Comparison of ENCODE assay signal across 1 cellular context in the genomic region with DNA sequence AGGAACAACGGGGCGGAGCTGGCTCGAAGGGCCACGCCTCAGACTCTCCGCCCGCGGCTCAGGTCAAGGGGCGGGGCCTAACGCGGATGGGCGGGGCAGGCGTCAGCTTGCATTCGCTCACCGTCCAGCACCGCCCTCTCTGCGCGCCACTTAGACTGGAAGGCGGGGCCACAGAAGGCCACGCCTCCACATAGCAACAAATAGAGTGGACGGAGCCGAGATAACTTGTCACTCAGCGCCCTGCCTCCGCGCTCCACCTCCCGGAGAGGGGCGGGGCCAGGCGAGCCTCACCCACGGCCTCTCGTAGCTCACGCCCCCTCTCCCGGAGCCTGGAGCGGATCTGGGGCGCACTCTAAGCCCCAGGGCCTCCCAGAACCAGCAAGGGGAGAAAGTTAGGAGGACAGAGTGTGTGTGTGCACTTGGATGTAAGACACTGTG.
TF ChIP-seq lines count a peak whose summit lies in the region.

No MANE protein-coding gene starts in this region.

TF ChIP-seq in HepG2, 621 proteins besides CTCF, POLR2A, EP300 and RAD21 (continued from another document and continues in another):
- TF ChIP-seq ZNF552 (CRISPR knock-in tag; IDR thresholded peaks at IDR 0.05; ENCODE audit: borderline replicate concordance) (no peak), ZNF720 (CRISPR knock-in tag; IDR thresholded peaks at IDR 0.05) (no peak), NONO (IDR thresholded peaks at IDR 0.05) (no peak), NONO (CRISPR knock-in tag; conservative IDR thresholded peaks at IDR 0.05) (no peak), ZNF382 (CRISPR knock-in tag; IDR thresholded peaks at IDR 0.05; ENCODE audit: borderline replicate concordance) (no peak), POGZ (CRISPR knock-in tag; IDR thresholded peaks at IDR 0.05) (no peak), HDAC6 (IDR thresholded peaks at IDR 0.05; ENCODE audit: low read depth, low read length) (no peak), ZNF749 (CRISPR knock-in tag; IDR thresholded peaks at IDR 0.05; ENCODE audit: borderline replicate concordance) (no peak; the same call in 1 of the 2 replicates), CC2D1A (CRISPR knock-in tag; IDR thresholded peaks at IDR 0.05) (no peak), ERF (CRISPR knock-in tag; IDR thresholded peaks at IDR 0.05) (no peak), GATAD1 (CRISPR knock-in tag; IDR thresholded peaks at IDR 0.05) (no peak), ZNF619 (CRISPR knock-in tag; IDR thresholded peaks at IDR 0.05) (no peak), THAP11 (CRISPR knock-in tag; IDR thresholded peaks at IDR 0.05) (peak; percentile 9; the same call in 1 of the 2 replicates), ZNF672 (CRISPR knock-in tag; IDR thresholded peaks at IDR 0.05) (no peak), HDAC1 (CRISPR knock-in tag; IDR thresholded peaks at IDR 0.05) (peak; percentile 31; the same call in 1 of the 2 replicates), ZBTB7A (CRISPR knock-in tag; IDR thresholded peaks at IDR 0.05) (no peak), CEBPB (IDR thresholded peaks at IDR 0.05; ENCODE audit: borderline replicate concordance, low read depth, low read length) (no peak), ZSCAN20 (CRISPR knock-in tag; IDR thresholded peaks at IDR 0.05; ENCODE audit: borderline replicate concordance) (no peak), PAWR (CRISPR knock-in tag; IDR thresholded peaks at IDR 0.05; ENCODE audit: borderline replicate concordance) (no peak), RARG (CRISPR knock-in tag; IDR thresholded peaks at IDR 0.05; ENCODE audit: low read depth) (no peak), NFYB (CRISPR knock-in tag; IDR thresholded peaks at IDR 0.05) (peak; percentile 81), RXRA (CRISPR knock-in tag; IDR thresholded peaks at IDR 0.05) (peak; percentile 4; the same call in 1 of the 2 replicates), ZNF451 (CRISPR knock-in tag; IDR thresholded peaks at IDR 0.05) (no peak; the same call in 1 of the 2 replicates), PPARG (CRISPR knock-in tag; conservative IDR thresholded peaks at IDR 0.05) (no peak), ZNF747 (CRISPR knock-in tag; IDR thresholded peaks at IDR 0.05; ENCODE audit: borderline replicate concordance) (no peak), ZMYM4 (CRISPR knock-in tag; IDR thresholded peaks at IDR 0.05) (no peak), KDM4B (CRISPR knock-in tag; IDR thresholded peaks at IDR 0.05) (no peak), GTF2F1 (IDR thresholded peaks at IDR 0.05; ENCODE audit: low read length) (no peak), MLLT10 (CRISPR knock-in tag; IDR thresholded peaks at IDR 0.05) (no peak), GTF3A (CRISPR knock-in tag; conservative IDR thresholded peaks at IDR 0.05) (no peak), REXO4 (CRISPR knock-in tag; IDR thresholded peaks at IDR 0.05; ENCODE audit: borderline replicate concordance) (no peak), DPF2 (CRISPR knock-in tag; IDR thresholded peaks at IDR 0.05; ENCODE audit: borderline replicate concordance, low read depth) (no peak), ZNF3 (CRISPR knock-in tag; IDR thresholded peaks at IDR 0.05) (no peak), ZNF432 (CRISPR knock-in tag; IDR thresholded peaks at IDR 0.05; ENCODE audit: borderline replicate concordance) (no peak), ZNF563 (CRISPR knock-in tag; IDR thresholded peaks at IDR 0.05) (no peak), RNF2 (conservative IDR thresholded peaks at IDR 0.05; ENCODE audit: low read depth) (no peak), PITX1 (CRISPR knock-in tag; IDR thresholded peaks at IDR 0.05) (no peak), CHD2 (IDR thresholded peaks at IDR 0.05; ENCODE audit: low read depth, low read length) (no peak), SP1 (IDR thresholded peaks at IDR 0.05) (0 out of 2 replicates have a peak, but pooled peaks have one; percentile 48), SP1 (CRISPR knock-in tag; IDR thresholded peaks at IDR 0.05) (peak; percentile 90), GATA4 (IDR thresholded peaks at IDR 0.05; ENCODE audit: borderline replicate concordance, low read depth) (no peak), BORCS8-MEF2B (CRISPR knock-in tag; IDR thresholded peaks at IDR 0.05) (no peak), ZNF703 (CRISPR knock-in tag; IDR thresholded peaks at IDR 0.05; ENCODE audit: borderline replicate concordance) (no peak), ARNT (IDR thresholded peaks at IDR 0.05) (no peak)
- TF ChIP-seq, protein P1, sequence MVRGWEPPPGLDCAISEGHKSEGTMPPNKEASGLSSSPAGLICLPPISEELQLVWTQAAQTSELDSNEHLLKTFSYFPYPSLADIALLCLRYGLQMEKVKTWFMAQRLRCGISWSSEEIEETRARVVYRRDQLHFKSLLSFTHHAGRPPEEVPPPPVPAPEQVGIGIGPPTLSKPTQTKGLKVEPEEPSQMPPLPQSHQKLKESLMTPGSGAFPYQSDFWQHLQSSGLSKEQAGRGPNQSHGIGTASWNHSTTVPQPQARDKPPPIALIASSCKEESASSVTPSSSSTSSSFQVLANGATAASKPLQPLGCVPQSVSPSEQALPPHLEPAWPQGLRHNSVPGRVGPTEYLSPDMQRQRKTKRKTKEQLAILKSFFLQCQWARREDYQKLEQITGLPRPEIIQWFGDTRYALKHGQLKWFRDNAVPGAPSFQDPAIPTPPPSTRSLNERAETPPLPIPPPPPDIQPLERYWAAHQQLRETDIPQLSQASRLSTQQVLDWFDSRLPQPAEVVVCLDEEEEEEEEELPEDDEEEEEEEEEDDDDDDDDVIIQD (CRISPR knock-in tag; IDR thresholded peaks at IDR 0.05; ENCODE audit: low read depth): no peak
- TF ChIP-seq, protein P2, sequence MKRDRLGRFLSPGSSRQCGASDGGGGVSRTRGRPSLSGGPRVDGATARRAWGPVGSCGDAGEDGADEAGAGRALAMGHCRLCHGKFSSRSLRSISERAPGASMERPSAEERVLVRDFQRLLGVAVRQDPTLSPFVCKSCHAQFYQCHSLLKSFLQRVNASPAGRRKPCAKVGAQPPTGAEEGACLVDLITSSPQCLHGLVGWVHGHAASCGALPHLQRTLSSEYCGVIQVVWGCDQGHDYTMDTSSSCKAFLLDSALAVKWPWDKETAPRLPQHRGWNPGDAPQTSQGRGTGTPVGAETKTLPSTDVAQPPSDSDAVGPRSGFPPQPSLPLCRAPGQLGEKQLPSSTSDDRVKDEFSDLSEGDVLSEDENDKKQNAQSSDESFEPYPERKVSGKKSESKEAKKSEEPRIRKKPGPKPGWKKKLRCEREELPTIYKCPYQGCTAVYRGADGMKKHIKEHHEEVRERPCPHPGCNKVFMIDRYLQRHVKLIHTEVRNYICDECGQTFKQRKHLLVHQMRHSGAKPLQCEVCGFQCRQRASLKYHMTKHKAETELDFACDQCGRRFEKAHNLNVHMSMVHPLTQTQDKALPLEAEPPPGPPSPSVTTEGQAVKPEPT (CRISPR knock-in tag; IDR thresholded peaks at IDR 0.05; ENCODE audit: low read depth): 0 out of 2 replicates have a peak, but pooled peaks have one; percentile 10
- TF ChIP-seq, protein P3, sequence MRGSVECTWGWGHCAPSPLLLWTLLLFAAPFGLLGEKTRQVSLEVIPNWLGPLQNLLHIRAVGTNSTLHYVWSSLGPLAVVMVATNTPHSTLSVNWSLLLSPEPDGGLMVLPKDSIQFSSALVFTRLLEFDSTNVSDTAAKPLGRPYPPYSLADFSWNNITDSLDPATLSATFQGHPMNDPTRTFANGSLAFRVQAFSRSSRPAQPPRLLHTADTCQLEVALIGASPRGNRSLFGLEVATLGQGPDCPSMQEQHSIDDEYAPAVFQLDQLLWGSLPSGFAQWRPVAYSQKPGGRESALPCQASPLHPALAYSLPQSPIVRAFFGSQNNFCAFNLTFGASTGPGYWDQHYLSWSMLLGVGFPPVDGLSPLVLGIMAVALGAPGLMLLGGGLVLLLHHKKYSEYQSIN (CRISPR knock-in tag; IDR thresholded peaks at IDR 0.05; ENCODE audit: borderline replicate concordance): no peak
- TF ChIP-seq, protein P4, sequence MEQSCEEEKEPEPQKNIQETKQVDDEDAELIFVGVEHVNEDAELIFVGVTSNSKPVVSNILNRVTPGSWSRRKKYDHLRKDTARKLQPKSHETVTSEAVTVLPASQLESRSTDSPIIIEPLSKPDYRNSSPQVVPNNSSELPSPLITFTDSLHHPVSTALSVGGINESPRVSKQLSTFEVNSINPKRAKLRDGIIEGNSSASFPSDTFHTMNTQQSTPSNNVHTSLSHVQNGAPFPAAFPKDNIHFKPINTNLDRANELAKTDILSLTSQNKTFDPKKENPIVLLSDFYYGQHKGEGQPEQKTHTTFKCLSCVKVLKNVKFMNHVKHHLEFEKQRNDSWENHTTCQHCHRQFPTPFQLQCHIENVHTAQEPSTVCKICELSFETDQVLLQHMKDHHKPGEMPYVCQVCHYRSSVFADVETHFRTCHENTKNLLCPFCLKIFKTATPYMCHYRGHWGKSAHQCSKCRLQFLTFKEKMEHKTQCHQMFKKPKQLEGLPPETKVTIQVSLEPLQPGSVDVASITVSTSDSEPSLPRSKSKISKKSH (CRISPR knock-in tag; IDR thresholded peaks at IDR 0.05; ENCODE audit: borderline replicate concordance): no peak
- TF ChIP-seq, protein P5, sequence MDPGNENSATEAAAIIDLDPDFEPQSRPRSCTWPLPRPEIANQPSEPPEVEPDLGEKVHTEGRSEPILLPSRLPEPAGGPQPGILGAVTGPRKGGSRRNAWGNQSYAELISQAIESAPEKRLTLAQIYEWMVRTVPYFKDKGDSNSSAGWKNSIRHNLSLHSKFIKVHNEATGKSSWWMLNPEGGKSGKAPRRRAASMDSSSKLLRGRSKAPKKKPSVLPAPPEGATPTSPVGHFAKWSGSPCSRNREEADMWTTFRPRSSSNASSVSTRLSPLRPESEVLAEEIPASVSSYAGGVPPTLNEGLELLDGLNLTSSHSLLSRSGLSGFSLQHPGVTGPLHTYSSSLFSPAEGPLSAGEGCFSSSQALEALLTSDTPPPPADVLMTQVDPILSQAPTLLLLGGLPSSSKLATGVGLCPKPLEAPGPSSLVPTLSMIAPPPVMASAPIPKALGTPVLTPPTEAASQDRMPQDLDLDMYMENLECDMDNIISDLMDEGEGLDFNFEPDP (CRISPR knock-in tag; conservative IDR thresholded peaks at IDR 0.05): no peak
- TF ChIP-seq, protein P6, sequence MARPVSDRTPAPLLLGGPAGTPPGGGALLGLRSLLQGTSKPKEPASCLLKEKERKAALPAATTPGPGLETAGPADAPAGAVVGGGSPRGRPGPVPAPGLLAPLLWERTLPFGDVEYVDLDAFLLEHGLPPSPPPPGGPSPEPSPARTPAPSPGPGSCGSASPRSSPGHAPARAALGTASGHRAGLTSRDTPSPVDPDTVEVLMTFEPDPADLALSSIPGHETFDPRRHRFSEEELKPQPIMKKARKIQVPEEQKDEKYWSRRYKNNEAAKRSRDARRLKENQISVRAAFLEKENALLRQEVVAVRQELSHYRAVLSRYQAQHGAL (CRISPR knock-in tag; IDR thresholded peaks at IDR 0.05; ENCODE audit: not compliant biosample characterization): no peak
- TF ChIP-seq, protein P7, sequence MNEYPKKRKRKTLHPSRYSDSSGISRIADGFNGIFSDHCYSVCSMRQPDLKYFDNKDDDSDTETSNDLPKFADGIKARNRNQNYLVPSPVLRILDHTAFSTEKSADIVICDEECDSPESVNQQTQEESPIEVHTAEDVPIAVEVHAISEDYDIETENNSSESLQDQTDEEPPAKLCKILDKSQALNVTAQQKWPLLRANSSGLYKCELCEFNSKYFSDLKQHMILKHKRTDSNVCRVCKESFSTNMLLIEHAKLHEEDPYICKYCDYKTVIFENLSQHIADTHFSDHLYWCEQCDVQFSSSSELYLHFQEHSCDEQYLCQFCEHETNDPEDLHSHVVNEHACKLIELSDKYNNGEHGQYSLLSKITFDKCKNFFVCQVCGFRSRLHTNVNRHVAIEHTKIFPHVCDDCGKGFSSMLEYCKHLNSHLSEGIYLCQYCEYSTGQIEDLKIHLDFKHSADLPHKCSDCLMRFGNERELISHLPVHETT (CRISPR knock-in tag; conservative IDR thresholded peaks at IDR 0.05): no peak
- TF ChIP-seq, protein P8, sequence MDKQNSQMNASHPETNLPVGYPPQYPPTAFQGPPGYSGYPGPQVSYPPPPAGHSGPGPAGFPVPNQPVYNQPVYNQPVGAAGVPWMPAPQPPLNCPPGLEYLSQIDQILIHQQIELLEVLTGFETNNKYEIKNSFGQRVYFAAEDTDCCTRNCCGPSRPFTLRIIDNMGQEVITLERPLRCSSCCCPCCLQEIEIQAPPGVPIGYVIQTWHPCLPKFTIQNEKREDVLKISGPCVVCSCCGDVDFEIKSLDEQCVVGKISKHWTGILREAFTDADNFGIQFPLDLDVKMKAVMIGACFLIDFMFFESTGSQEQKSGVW (CRISPR knock-in tag; IDR thresholded peaks at IDR 0.05; ENCODE audit: borderline replicate concordance): no peak
- TF ChIP-seq, protein P9, sequence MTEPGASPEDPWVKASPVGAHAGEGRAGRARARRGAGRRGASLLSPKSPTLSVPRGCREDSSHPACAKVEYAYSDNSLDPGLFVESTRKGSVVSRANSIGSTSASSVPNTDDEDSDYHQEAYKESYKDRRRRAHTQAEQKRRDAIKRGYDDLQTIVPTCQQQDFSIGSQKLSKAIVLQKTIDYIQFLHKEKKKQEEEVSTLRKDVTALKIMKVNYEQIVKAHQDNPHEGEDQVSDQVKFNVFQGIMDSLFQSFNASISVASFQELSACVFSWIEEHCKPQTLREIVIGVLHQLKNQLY (CRISPR knock-in tag; IDR thresholded peaks at IDR 0.05): no peak
- TF ChIP-seq, protein P10, sequence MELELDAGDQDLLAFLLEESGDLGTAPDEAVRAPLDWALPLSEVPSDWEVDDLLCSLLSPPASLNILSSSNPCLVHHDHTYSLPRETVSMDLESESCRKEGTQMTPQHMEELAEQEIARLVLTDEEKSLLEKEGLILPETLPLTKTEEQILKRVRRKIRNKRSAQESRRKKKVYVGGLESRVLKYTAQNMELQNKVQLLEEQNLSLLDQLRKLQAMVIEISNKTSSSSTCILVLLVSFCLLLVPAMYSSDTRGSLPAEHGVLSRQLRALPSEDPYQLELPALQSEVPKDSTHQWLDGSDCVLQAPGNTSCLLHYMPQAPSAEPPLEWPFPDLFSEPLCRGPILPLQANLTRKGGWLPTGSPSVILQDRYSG (CRISPR knock-in tag; IDR thresholded peaks at IDR 0.05): no peak
- TF ChIP-seq, protein P11, sequence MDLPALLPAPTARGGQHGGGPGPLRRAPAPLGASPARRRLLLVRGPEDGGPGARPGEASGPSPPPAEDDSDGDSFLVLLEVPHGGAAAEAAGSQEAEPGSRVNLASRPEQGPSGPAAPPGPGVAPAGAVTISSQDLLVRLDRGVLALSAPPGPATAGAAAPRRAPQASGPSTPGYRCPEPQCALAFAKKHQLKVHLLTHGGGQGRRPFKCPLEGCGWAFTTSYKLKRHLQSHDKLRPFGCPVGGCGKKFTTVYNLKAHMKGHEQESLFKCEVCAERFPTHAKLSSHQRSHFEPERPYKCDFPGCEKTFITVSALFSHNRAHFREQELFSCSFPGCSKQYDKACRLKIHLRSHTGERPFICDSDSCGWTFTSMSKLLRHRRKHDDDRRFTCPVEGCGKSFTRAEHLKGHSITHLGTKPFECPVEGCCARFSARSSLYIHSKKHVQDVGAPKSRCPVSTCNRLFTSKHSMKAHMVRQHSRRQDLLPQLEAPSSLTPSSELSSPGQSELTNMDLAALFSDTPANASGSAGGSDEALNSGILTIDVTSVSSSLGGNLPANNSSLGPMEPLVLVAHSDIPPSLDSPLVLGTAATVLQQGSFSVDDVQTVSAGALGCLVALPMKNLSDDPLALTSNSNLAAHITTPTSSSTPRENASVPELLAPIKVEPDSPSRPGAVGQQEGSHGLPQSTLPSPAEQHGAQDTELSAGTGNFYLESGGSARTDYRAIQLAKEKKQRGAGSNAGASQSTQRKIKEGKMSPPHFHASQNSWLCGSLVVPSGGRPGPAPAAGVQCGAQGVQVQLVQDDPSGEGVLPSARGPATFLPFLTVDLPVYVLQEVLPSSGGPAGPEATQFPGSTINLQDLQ (CRISPR knock-in tag; IDR thresholded peaks at IDR 0.05): no peak
